8 cellular contexts compared by ENCODE assay signal in genomic region chr2:144454466-144455287, GRCh38.
DNase-seq lines count a peak whose midpoint lies in the region; ATAC-seq and TF ChIP-seq lines count a peak whose summit lies in the region.

No MANE protein-coding gene starts in this region.

- no peaks in the 10 kb centered on the region for H3F3A ChIP-seq in GM23338 (replicated peaks; ENCODE audit: low read depth)

- H3K4me1 Mint-ChIP-seq in activated CD4-positive, alpha-beta memory T cell treated with anti-CD3 and anti-CD28 coated beads, Interleukin-2, amount 10 ng/mL, durations not matched to agents 7 days and 5 days: peaks cover 53% of the 10 kb centered on the region
- H3K4me1 Mint-ChIP-seq in memory B cell (peaks cover 53% of the 10 kb centered on the region), GM23338 (peaks cover 63% of the 10 kb centered on the region)

- H3K27me3 Mint-ChIP-seq in activated CD4-positive, alpha-beta memory T cell treated with anti-CD3 and anti-CD28 coated beads, Interleukin-2, amount 10 ng/mL, durations not matched to agents 7 days and 5 days: no peaks in the 10 kb centered on the region
- H3K27me3 Mint-ChIP-seq in memory B cell: no peaks in the 10 kb centered on the region
- H3K27me3 Mint-ChIP-seq in GM23338 (ENCODE audit: insufficient read depth, low read depth, poor library complexity): peaks cover 11% of the 10 kb centered on the region

- CTCF ChIA-PET in activated CD4-positive, alpha-beta memory T cell treated with anti-CD3 and anti-CD28 coated beads, Interleukin-2, amount 10 ng/mL, durations not matched to agents 7 days and 5 days (lab: Charles Lee): no interaction called here

- peak; percentile 78 for ATAC-seq in GM19351 (IDR thresholded peaks at IDR 0.05; ENCODE audit: unreplicated experiment)
- peak; percentile 51 for ATAC-seq in memory B cell (ENCODE audit: low read depth)
- no peak for ATAC-seq in GM23338
- no peak for ATAC-seq in HG03521 (IDR thresholded peaks at IDR 0.05; ENCODE audit: unreplicated experiment)

- H3K36me3 Mint-ChIP-seq in activated CD4-positive, alpha-beta memory T cell treated with anti-CD3 and anti-CD28 coated beads, Interleukin-2, amount 10 ng/mL, durations not matched to agents 7 days and 5 days (ENCODE audit: low read depth): no peaks in the 10 kb centered on the region
- H3K36me3 Mint-ChIP-seq in memory B cell (peaks cover 3% of the 10 kb centered on the region), GM23338 (ENCODE audit: low read depth) (no peaks in the 10 kb centered on the region)

- no peaks in the 10 kb centered on the region for H3K79me2 ChIP-seq in GM23338 (replicated peaks; ENCODE audit: insufficient read depth)

- no peak overlapping the region for H3K27ac ChIP-seq in GM23338 (ENCODE audit: low read depth)

- H3K4me2 ChIP-seq in GM23338: no peak overlapping the region

- no peaks in the 10 kb centered on the region for H3K9me3 ChIP-seq in BE2C

- H3K27me3 ChIP-seq in BE2C (no peaks in the 10 kb centered on the region), GM23338 (ENCODE audit: insufficient read depth) (peaks cover 23% of the 10 kb centered on the region; the same call in 1 of the 2 replicates)

- TF ChIP-seq CTCF in BE2C (IDR thresholded peaks at IDR 0.05; ENCODE audit: low read depth, low read length) (no peak), GM23338 (conservative IDR thresholded peaks at IDR 0.05; ENCODE audit: low read depth in 2 of 2) (no peak)

- POLR2A ChIA-PET in activated CD4-positive, alpha-beta memory T cell treated with anti-CD3 and anti-CD28 coated beads, Interleukin-2, amount 10 ng/mL, durations not matched to agents 7 days and 5 days (lab: Charles Lee): interaction anchor here (1.2 to 1.3 kb wide), 2 partner anchors 61 to 122 kb away, joined by 3 read pairs; a partner anchor contains a TSS

- no peaks in the 10 kb centered on the region for H3K36me3 ChIP-seq in BE2C
- no peaks in the 10 kb centered on the region for H3K36me3 ChIP-seq in GM23338 (ENCODE audit: insufficient read depth)

- no peaks in the 10 kb centered on the region for H4K20me1 ChIP-seq in GM23338 (replicated peaks; ENCODE audit: insufficient read depth)

- no peaks in the 10 kb centered on the region for H3K9me2 ChIP-seq in GM23338 (ENCODE audit: insufficient read depth)

- H3K4me1 ChIP-seq in BE2C (no peaks in the 10 kb centered on the region; the same call in 1 of the 2 replicates), GM23338 (ENCODE audit: insufficient read depth) (peaks cover 33% of the 10 kb centered on the region)

- no peaks in the 10 kb centered on the region for H3K9me3 Mint-ChIP-seq in activated CD4-positive, alpha-beta memory T cell treated with anti-CD3 and anti-CD28 coated beads, Interleukin-2, amount 10 ng/mL, durations not matched to agents 7 days and 5 days
- H3K9me3 Mint-ChIP-seq in memory B cell (no peaks in the 10 kb centered on the region), GM23338 (no peaks in the 10 kb centered on the region)

- no peak for DNase-seq in BE2C
- peak; percentile 24 for DNase-seq in activated CD4-positive, alpha-beta memory T cell treated with anti-CD3 and anti-CD28 coated beads, Interleukin-2, amount 10 ng/mL, durations not matched to agents 7 days and 5 days
- no peak for DNase-seq in memory B cell (ENCODE audit: low spot score in 2 of 2)
- no peak for DNase-seq in GM23338 (ENCODE audit: low spot score)
- DNase-seq in retina: no peak
- no peak for DNase-seq in central memory CD4-positive, alpha-beta T cell

- H3K27ac Mint-ChIP-seq in activated CD4-positive, alpha-beta memory T cell treated with anti-CD3 and anti-CD28 coated beads, Interleukin-2, amount 10 ng/mL, durations not matched to agents 7 days and 5 days: peak overlapping the region; percentile 47
- H3K27ac Mint-ChIP-seq in memory B cell (peak overlapping the region; percentile 35), GM23338 (no peak overlapping the region)

- H3K4me3 ChIP-seq in BE2C (ENCODE audit: low read depth, low read length) (peak overlapping the region; percentile 37), GM23338 (no peak overlapping the region)

- peak overlapping the region; percentile 16 for H3K4me3 Mint-ChIP-seq in activated CD4-positive, alpha-beta memory T cell treated with anti-CD3 and anti-CD28 coated beads, Interleukin-2, amount 10 ng/mL, durations not matched to agents 7 days and 5 days
- peak overlapping the region; percentile 25 for H3K4me3 Mint-ChIP-seq in memory B cell
- H3K4me3 Mint-ChIP-seq in GM23338: no peak overlapping the region

- H2AFZ ChIP-seq in GM23338: no peak overlapping the region

TF ChIP-seq in GM23338, 12 proteins besides CTCF, POLR2A, EP300 and RAD21 (continues in another document):
- TF ChIP-seq NANOG (IDR thresholded peaks at IDR 0.05; ENCODE audit: borderline replicate concordance) (no peak), EZH2phosphoT487 (IDR thresholded peaks at IDR 0.05; ENCODE audit: unreplicated experiment) (no peak), ZNF462 (CRISPR knock-in tag; IDR thresholded peaks at IDR 0.05) (no peak), EZH2 (IDR thresholded peaks at IDR 0.05; ENCODE audit: low read depth, unreplicated experiment) (no peak), JUNB (IDR thresholded peaks at IDR 0.05; ENCODE audit: unreplicated experiment) (no peak), ZNF114 (CRISPR knock-in tag; IDR thresholded peaks at IDR 0.05) (no peak), STAT1 (IDR thresholded peaks at IDR 0.05; ENCODE audit: unreplicated experiment) (no peak), CREB1 (CRISPR knock-in tag; IDR thresholded peaks at IDR 0.05; ENCODE audit: low read depth) (no peak)

Comparison
In these comparisons a context has a peak if more than half of its experiments do, and no peak if none do; other contexts are left out.
1. ATAC-seq: peak in GM19351 (single experiment) and memory B cell (single experiment); none in GM23338 (single experiment) and HG03521 (single experiment).